Comparison of ENCODE assay signal across 26 cellular contexts in genomic region chr5:79809743-79810142, GRCh38.
"Had no signal": no experiment of that assay in that cellular context is flagged by ENCODE, and none has a peak within 500 bp of the region (broad histone marks: within the 10 kb centered on the region; RNA-seq: fewer than 3 reads in every experiment).

No MANE protein-coding gene starts in this region.

- DNase-seq: dermis blood vessel endothelial cell; effector memory CD4-positive, alpha-beta T cell; esophagus squamous epithelium; foreskin fibroblast; hypothalamus; immature natural killer cell; mesenchymal stem cell; midbrain; naive thymus-derived CD4-positive, alpha-beta T cell; nephron progenitor cell; nucleus accumbens; ovary; posterior cingulate gyrus; retina; right lobe of liver; stimulated activated CD4-positive, alpha-beta T cell treated with anti-CD3 and anti-CD28 coated beads, Interleukin-12 subunit alpha, Interleukin-12 subunit beta, amount 100 ng/mL, for 4 hours; stimulated activated CD4-positive, alpha-beta T cell treated with anti-CD3 and anti-CD28 coated beads, Interleukin-1b, Interleukin-23, amount 100 ng/mL, for 48 hours; stimulated activated CD4-positive, alpha-beta T cell treated with anti-CD3 and anti-CD28 coated beads, Interleukin-4, amount 100 ng/mL, for 24 hours; stimulated activated naive CD4-positive, alpha-beta T cell treated with Interleukin-2 at 50 U/mL for 16 hours; substantia nigra; testis; tibial artery had no signal

- H3K9me3 ChIP-seq: esophagus squamous epithelium, ovary, right lobe of liver, testis, tibial artery had no signal

- ATAC-seq: naive thymus-derived CD4-positive, alpha-beta T cell; right lobe of liver; stimulated activated effector memory CD8-positive, alpha-beta T cell treated with anti-CD3 and anti-CD28 coated beads, Interleukin-12 subunit alpha, Interleukin-12 subunit beta, amount 100 ng/mL, for 72 hours had no signal

- H3K4me1 ChIP-seq: esophagus squamous epithelium, right lobe of liver, testis, tibial artery had no signal

- H3K27me3 ChIP-seq: cardiac muscle cell, esophagus squamous epithelium, right lobe of liver, testis, tibial artery had no signal

- H3K4me2 ChIP-seq: smooth muscle cell had no signal

- H3K36me3 ChIP-seq: cardiac muscle cell, esophagus squamous epithelium, ovary, right lobe of liver, tibial artery had no signal

- H3K4me3 ChIP-seq: cardiac muscle cell, coronary artery, esophagus squamous epithelium, ovary, right lobe of liver, smooth muscle cell, testis, tibial artery had no signal

- H3K27ac ChIP-seq: cardiac muscle cell, coronary artery, esophagus squamous epithelium, ovary, right lobe of liver, testis, tibial artery had no signal
